ENCODE assay signal across 17 cellular contexts in the genomic region with DNA sequence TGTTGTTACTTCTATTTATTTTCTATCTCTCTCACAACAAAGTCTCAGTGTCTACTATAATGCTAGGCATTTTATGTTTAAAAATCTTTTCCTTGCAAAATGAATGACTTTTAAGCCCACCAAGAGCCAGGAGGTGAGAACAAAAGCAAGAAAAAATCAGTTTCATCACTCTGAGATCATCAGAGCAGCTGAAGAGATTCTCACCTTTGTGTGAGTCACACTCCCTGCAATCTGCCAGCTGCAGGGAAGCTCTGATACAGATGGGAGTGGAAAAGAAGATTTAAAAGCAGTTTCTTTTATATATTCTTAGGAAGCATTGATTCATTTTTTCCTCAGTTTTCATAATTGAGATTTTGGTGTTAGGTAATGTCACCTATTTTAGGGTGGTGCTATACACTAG.
DNase-seq lines count a peak whose midpoint lies in the region; ATAC-seq, FAIRE-seq and TF ChIP-seq lines count a peak whose summit lies in the region.
"Had no signal": no experiment of that assay in that cellular context is flagged by ENCODE, and none has a peak within 500 bp of the region (broad histone marks: within the 10 kb centered on the region; RNA-seq: fewer than 3 reads in every experiment).

No MANE protein-coding gene starts in this region.

- TF ChIP-seq RAD21 in IMR-90 (IDR thresholded peaks at IDR 0.05; ENCODE audit: low read length): no peak

- H2BK5ac ChIP-seq in IMR-90 (ENCODE audit: low read depth, low read length, poor library complexity, severe bottlenecking): no peak overlapping the region

- no peak for TF ChIP-seq POLR2A in IMR-90 (IDR thresholded peaks at IDR 0.05; ENCODE audit: low read depth, low read length)

- H2AFZ ChIP-seq in IMR-90 (replicated peaks; ENCODE audit: low read length, poor library complexity) (no peak overlapping the region), astrocyte (ENCODE audit: low read depth, low read length) (no peak overlapping the region), neural progenitor cell (replicated peaks) (peak overlapping the region; percentile 69), PC-9 (no peak overlapping the region)

- CTCF ChIA-PET in IMR-90 (lab: Yijun Ruan, JAX) (interaction anchor here (1.0 kb wide), 1 partner anchor 10 kb away, joined by 3 read pairs; no protein-coding TSS in a partner anchor), PC-9 (lab: Charles Lee) (no interaction called here)

- H3K27me3 ChIP-seq in IMR-90 (ENCODE audit: control insufficient read depth, insufficient read depth, low read length) (no peaks in the 10 kb centered on the region), astrocyte (ENCODE audit: insufficient read depth, low read length) (no peaks in the 10 kb centered on the region), neural progenitor cell (no peaks in the 10 kb centered on the region), PC-9 (ENCODE audit: insufficient read depth, low read depth) (no peaks in the 10 kb centered on the region)
- H3K27me3 ChIP-seq: transverse colon had no signal

- no peak overlapping the region for H3K9ac ChIP-seq in IMR-90 (ENCODE audit: low read depth, low read length)
- no peak overlapping the region for H3K9ac ChIP-seq in astrocyte (ENCODE audit: low read length)
- no peak overlapping the region for H3K9ac ChIP-seq in neural progenitor cell

- H3K4me2 ChIP-seq in IMR-90 (ENCODE audit: low read depth, low read length) (no peak overlapping the region), astrocyte (ENCODE audit: low read length) (no peak overlapping the region), neural progenitor cell (no peak overlapping the region), PC-9 (no peak overlapping the region)

- no peak overlapping the region for H3K4ac ChIP-seq in IMR-90 (ENCODE audit: low read depth, low read length)

- no peak overlapping the region for H3K56ac ChIP-seq in IMR-90 (ENCODE audit: extremely low read depth, insufficient read depth, low read length)

- H3K14ac ChIP-seq in IMR-90 (replicated peaks; ENCODE audit: low read depth, low read length): no peak overlapping the region

- H4K5ac ChIP-seq in IMR-90 (ENCODE audit: low read depth, low read length): no peak overlapping the region

- H3K4me1 ChIP-seq in IMR-90 (ENCODE audit: control insufficient read depth, insufficient read depth, low read length): no peaks in the 10 kb centered on the region
- H3K4me1 ChIP-seq in astrocyte (ENCODE audit: insufficient read depth, low read length): no peaks in the 10 kb centered on the region
- no peaks in the 10 kb centered on the region for H3K4me1 ChIP-seq in neural progenitor cell
- H3K4me1 ChIP-seq in PC-9 (replicated peaks; ENCODE audit: insufficient read depth): no peaks in the 10 kb centered on the region
- H3K4me1 ChIP-seq: transverse colon had no signal

- no peaks in the 10 kb centered on the region for H3K9me1 ChIP-seq in IMR-90 (ENCODE audit: insufficient read depth, low read length)

- no peak overlapping the region for H2BK15ac ChIP-seq in IMR-90 (ENCODE audit: low read depth, low read length)

- H3F3A ChIP-seq in neural progenitor cell (ENCODE audit: low read depth): no peaks in the 10 kb centered on the region
- H3F3A ChIP-seq in PC-9 (ENCODE audit: insufficient read depth, low read depth): no peaks in the 10 kb centered on the region

- H3K36me3 ChIP-seq in IMR-90 (ENCODE audit: control insufficient read depth, insufficient read depth, low read length) (no peaks in the 10 kb centered on the region), astrocyte (ENCODE audit: insufficient read depth, low read length) (no peaks in the 10 kb centered on the region), neural progenitor cell (no peaks in the 10 kb centered on the region), PC-9 (ENCODE audit: low read depth) (no peaks in the 10 kb centered on the region)
- H3K36me3 ChIP-seq: transverse colon had no signal

- in situ Hi-C loops in IMR-90 (cut with MboI; ENCODE audit: low sequenced_read_pairs): no loop called here

- FAIRE-seq in astrocyte (lab: Jason Lieb, UNC): no peak
- FAIRE-seq: A204.1 had no signal

- H3K79me1 ChIP-seq in IMR-90 (ENCODE audit: low read depth in 1 of 2, low read length in 2 of 2): no peaks in the 10 kb centered on the region

- intact Hi-C loops in IMR-90 (cut with micrococcal nuclease): no loop called here
- intact Hi-C loops in PC-9 (cut with micrococcal nuclease; ENCODE audit: unreplicated experiment): no loop called here

- H3K27ac Mint-ChIP-seq in astrocyte (ENCODE audit: unreplicated experiment) (peak overlapping the region; percentile 23), neural progenitor cell (no peak overlapping the region)
- H3K27ac Mint-ChIP-seq: activated T-cell treated with anti-CD3 and anti-CD28 coated beads, Interleukin-2, amount 50 U/mL, for 72 hours had no signal

- no peak overlapping the region for H3K27ac ChIP-seq in IMR-90 (ENCODE audit: insufficient read depth, low read length)
- no peak overlapping the region for H3K27ac ChIP-seq in astrocyte (ENCODE audit: low read depth, low read length)
- no peak overlapping the region for H3K27ac ChIP-seq in neural progenitor cell
- H3K27ac ChIP-seq in PC-9: no peak overlapping the region
- H3K27ac ChIP-seq: skin epidermis, transverse colon had no signal

- no peak overlapping the region for H3K18ac ChIP-seq in IMR-90 (ENCODE audit: low read depth, low read length)

- no peaks in the 10 kb centered on the region for H4K20me1 ChIP-seq in IMR-90 (ENCODE audit: insufficient read depth, low read length)
- H4K20me1 ChIP-seq in astrocyte (ENCODE audit: insufficient read depth, low read length): no peaks in the 10 kb centered on the region
- H4K20me1 ChIP-seq in neural progenitor cell (ENCODE audit: low read depth): no peaks in the 10 kb centered on the region
- no peaks in the 10 kb centered on the region for H4K20me1 ChIP-seq in PC-9 (ENCODE audit: insufficient read depth)

- H3K79me2 ChIP-seq in astrocyte (ENCODE audit: insufficient read depth, low read length) (no peaks in the 10 kb centered on the region), neural progenitor cell (ENCODE audit: low read depth) (no peaks in the 10 kb centered on the region), PC-9 (ENCODE audit: low read depth) (no peaks in the 10 kb centered on the region)

- no peaks in the 10 kb centered on the region for H3K9me2 ChIP-seq in PC-9 (ENCODE audit: insufficient read depth)

- no peaks in the 10 kb centered on the region for H3K9me3 Mint-ChIP-seq in astrocyte (ENCODE audit: unreplicated experiment)
- no peaks in the 10 kb centered on the region for H3K9me3 Mint-ChIP-seq in neural progenitor cell

- H3K27me3 Mint-ChIP-seq in astrocyte (ENCODE audit: low read depth, unreplicated experiment) (no peaks in the 10 kb centered on the region), neural progenitor cell (ENCODE audit: insufficient read depth, low read depth) (no peaks in the 10 kb centered on the region)

- H2BK20ac ChIP-seq in IMR-90 (ENCODE audit: low read depth, low read length): no peak overlapping the region

- no peak overlapping the region for H3K4me3 ChIP-seq in IMR-90 (ENCODE audit: insufficient read depth, low read depth, low read length)
- no peak overlapping the region for H3K4me3 ChIP-seq in astrocyte (ENCODE audit: insufficient read depth, low read depth, low read length)
- H3K4me3 ChIP-seq in neural progenitor cell: no peak overlapping the region
- no peak overlapping the region for H3K4me3 ChIP-seq in PC-9
- H3K4me3 ChIP-seq: skin epidermis, transverse colon had no signal

- H2BK120ac ChIP-seq in IMR-90 (ENCODE audit: low read depth, low read length): no peak overlapping the region

- 0 out of 2 replicates have a peak, but pooled peaks have one; percentile 24 for ATAC-seq in IMR-90 (ENCODE audit: low read depth)

- no peak overlapping the region for H4K8ac ChIP-seq in IMR-90 (ENCODE audit: low read depth in 2 of 2, low read length in 2 of 2)

- H2AK9ac ChIP-seq in IMR-90 (replicated peaks; ENCODE audit: low read depth, low read length, poor library complexity): no peak overlapping the region

- no peak overlapping the region for H2AK5ac ChIP-seq in IMR-90 (ENCODE audit: low read depth, low read length)

- H3K4me1 Mint-ChIP-seq in astrocyte (ENCODE audit: low read depth, unreplicated experiment): peaks cover 10% of the 10 kb centered on the region
- H3K4me1 Mint-ChIP-seq in neural progenitor cell: peaks cover 3% of the 10 kb centered on the region
- H3K4me1 Mint-ChIP-seq: neural crest cell had no signal

- POLR2A ChIA-PET in IMR-90 (lab: Charles Lee; ENCODE audit: unreplicated experiment): no interaction called here
- POLR2A ChIA-PET in PC-9 (lab: Charles Lee; ENCODE audit: unreplicated experiment): interaction anchor here (0.6 kb wide), 1 partner anchor 20 kb away, joined by 3 read pairs; no protein-coding TSS in a partner anchor

- no peak overlapping the region for H3K23ac ChIP-seq in IMR-90 (ENCODE audit: low read depth, low read length)

- H3K4me3 Mint-ChIP-seq in astrocyte (ENCODE audit: unreplicated experiment) (no peak overlapping the region), neural progenitor cell (no peak overlapping the region)
- H3K4me3 Mint-ChIP-seq: activated T-cell treated with anti-CD3 and anti-CD28 coated beads, Interleukin-2, amount 50 U/mL, for 72 hours; neural crest cell had no signal

- no peaks in the 10 kb centered on the region for H3K36me3 Mint-ChIP-seq in astrocyte (ENCODE audit: low read depth, unreplicated experiment)
- H3K36me3 Mint-ChIP-seq in neural progenitor cell: no peaks in the 10 kb centered on the region

- BruUV-seq in IMR-90 (replicated peaks; lab: Mats Ljungman, UMichigan) (no TSS peak), PC-9 (replicated peaks; lab: Mats Ljungman, UMichigan) (no TSS peak)

- dilution Hi-C loops in IMR-90 (cut with HindIII; ENCODE audit: low sequenced_read_pairs, unreplicated experiment): no loop called here

- no peak overlapping the region for H4K91ac ChIP-seq in IMR-90 (ENCODE audit: insufficient read depth, low read depth, low read length)

- TF ChIP-seq CTCF in IMR-90 (conservative IDR thresholded peaks at IDR 0.05; ENCODE audit: low read depth, low read length) (no peak), astrocyte (IDR thresholded peaks at IDR 0.05; ENCODE audit: insufficient read depth, low read depth, low read length) (no peak), neural progenitor cell (IDR thresholded peaks at IDR 0.05) (no peak), PC-9 (conservative IDR thresholded peaks at IDR 0.05) (no peak)

- H3K9me3 ChIP-seq in IMR-90 (ENCODE audit: control insufficient read depth, insufficient read depth, low read length) (no peaks in the 10 kb centered on the region), astrocyte (ENCODE audit: insufficient read depth, low read depth, low read length) (no peaks in the 10 kb centered on the region), neural progenitor cell (ENCODE audit: low read depth) (no peaks in the 10 kb centered on the region), PC-9 (ENCODE audit: insufficient read depth, low read depth) (no peaks in the 10 kb centered on the region)
- H3K9me3 ChIP-seq: transverse colon had no signal

- peak; percentile 4 for DNase-seq in NCI-H748 (lab: John Stamatoyannopoulos, UW; ENCODE audit: unreplicated experiment)
- DNase-seq in NCI-H748 treated with DMSO at 0.1 percent for 48 hours (lab: John Stamatoyannopoulos, UW): no peak
- DNase-seq in IMR-90: peak; percentile 71
- DNase-seq in astrocyte (ENCODE audit: low read depth): peak; percentile 47
- no peak for DNase-seq in neural progenitor cell (ENCODE audit: low spot score)
- no peak for DNase-seq in NCI-H2171 (lab: John Stamatoyannopoulos, UW)
- DNase-seq in PC-9: no peak
- no peak for DNase-seq in NK-92 treated with Interleukin-12 subunit alpha and Interleukin-12 subunit beta, amount 100 ng/mL, for 24 hours (lab: John Stamatoyannopoulos, UW)
- DNase-seq: activated T-cell treated with anti-CD3 and anti-CD28 coated beads, Interleukin-2, amount 50 U/mL, for 72 hours; Calu3; NCI-H1105; NCI-H774; SW 1271; transverse colon had no signal

Comparison
In these comparisons a context has a peak if more than half of its experiments do, and no peak if none do; other contexts are left out.
1. DNase-seq: peak in NCI-H748 (single experiment), IMR-90 (single experiment) and astrocyte (single experiment); none in NCI-H748 treated with DMSO at 0.1 percent for 48 hours (single experiment), neural progenitor cell (single experiment), NCI-H2171 (single experiment), PC-9 (0 of 2) and NK-92 treated with Interleukin-12 subunit alpha and Interleukin-12 subunit beta, amount 100 ng/mL, for 24 hours (single experiment).